ENCODE assay signal across 2 cellular contexts in the genomic region with DNA sequence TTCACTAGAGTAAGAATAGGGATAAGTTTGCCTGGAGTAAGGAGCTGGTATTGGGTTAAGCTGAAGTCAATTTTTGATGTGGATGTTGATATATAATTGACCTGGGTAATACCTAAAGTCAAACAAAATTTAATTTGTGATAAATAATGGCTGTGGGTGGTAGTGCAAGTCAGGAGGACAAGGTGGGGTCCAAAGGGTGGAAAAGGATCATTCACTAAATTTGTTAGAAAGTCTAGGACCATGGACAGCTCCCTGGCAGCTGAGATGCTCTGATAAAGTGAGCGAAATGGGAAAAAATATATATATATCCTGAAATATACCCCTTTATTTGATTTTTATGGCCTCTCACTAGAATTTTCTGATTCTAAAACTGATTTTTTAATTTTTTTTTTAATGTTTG.
A peak's percentile ranks its signal among the peaks of the same experiment; 100 is the strongest.
TF ChIP-seq lines count a peak whose summit lies in the region.

No MANE protein-coding gene starts in this region.

TF ChIP-seq in SK-N-SH, 30 proteins besides CTCF, POLR2A, EP300 and RAD21 (continued from another document):
- TF ChIP-seq, protein P1, sequence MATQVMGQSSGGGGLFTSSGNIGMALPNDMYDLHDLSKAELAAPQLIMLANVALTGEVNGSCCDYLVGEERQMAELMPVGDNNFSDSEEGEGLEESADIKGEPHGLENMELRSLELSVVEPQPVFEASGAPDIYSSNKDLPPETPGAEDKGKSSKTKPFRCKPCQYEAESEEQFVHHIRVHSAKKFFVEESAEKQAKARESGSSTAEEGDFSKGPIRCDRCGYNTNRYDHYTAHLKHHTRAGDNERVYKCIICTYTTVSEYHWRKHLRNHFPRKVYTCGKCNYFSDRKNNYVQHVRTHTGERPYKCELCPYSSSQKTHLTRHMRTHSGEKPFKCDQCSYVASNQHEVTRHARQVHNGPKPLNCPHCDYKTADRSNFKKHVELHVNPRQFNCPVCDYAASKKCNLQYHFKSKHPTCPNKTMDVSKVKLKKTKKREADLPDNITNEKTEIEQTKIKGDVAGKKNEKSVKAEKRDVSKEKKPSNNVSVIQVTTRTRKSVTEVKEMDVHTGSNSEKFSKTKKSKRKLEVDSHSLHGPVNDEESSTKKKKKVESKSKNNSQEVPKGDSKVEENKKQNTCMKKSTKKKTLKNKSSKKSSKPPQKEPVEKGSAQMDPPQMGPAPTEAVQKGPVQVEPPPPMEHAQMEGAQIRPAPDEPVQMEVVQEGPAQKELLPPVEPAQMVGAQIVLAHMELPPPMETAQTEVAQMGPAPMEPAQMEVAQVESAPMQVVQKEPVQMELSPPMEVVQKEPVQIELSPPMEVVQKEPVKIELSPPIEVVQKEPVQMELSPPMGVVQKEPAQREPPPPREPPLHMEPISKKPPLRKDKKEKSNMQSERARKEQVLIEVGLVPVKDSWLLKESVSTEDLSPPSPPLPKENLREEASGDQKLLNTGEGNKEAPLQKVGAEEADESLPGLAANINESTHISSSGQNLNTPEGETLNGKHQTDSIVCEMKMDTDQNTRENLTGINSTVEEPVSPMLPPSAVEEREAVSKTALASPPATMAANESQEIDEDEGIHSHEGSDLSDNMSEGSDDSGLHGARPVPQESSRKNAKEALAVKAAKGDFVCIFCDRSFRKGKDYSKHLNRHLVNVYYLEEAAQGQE (IDR thresholded peaks at IDR 0.05; ENCODE audit: low read depth, low read length) = peak; percentile 97

TF ChIP-seq in SK-N-SH treated with all-trans-retinoic acid at 6 μM for 48 hours, 23 proteins besides CTCF, POLR2A, EP300 and RAD21 (continued from another document):
- TF ChIP-seq, protein P2, sequence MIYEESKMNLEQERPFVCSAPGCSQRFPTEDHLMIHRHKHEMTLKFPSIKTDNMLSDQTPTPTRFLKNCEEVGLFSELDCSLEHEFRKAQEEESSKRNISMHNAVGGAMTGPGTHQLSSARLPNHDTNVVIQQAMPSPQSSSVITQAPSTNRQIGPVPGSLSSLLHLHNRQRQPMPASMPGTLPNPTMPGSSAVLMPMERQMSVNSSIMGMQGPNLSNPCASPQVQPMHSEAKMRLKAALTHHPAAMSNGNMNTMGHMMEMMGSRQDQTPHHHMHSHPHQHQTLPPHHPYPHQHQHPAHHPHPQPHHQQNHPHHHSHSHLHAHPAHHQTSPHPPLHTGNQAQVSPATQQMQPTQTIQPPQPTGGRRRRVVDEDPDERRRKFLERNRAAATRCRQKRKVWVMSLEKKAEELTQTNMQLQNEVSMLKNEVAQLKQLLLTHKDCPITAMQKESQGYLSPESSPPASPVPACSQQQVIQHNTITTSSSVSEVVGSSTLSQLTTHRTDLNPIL (CRISPR knock-in tag; IDR thresholded peaks at IDR 0.05; ENCODE audit: low read depth) = no peak
- no peak for TF ChIP-seq ZNF8 (CRISPR knock-in tag; IDR thresholded peaks at IDR 0.05)
- TF ChIP-seq, protein P3, sequence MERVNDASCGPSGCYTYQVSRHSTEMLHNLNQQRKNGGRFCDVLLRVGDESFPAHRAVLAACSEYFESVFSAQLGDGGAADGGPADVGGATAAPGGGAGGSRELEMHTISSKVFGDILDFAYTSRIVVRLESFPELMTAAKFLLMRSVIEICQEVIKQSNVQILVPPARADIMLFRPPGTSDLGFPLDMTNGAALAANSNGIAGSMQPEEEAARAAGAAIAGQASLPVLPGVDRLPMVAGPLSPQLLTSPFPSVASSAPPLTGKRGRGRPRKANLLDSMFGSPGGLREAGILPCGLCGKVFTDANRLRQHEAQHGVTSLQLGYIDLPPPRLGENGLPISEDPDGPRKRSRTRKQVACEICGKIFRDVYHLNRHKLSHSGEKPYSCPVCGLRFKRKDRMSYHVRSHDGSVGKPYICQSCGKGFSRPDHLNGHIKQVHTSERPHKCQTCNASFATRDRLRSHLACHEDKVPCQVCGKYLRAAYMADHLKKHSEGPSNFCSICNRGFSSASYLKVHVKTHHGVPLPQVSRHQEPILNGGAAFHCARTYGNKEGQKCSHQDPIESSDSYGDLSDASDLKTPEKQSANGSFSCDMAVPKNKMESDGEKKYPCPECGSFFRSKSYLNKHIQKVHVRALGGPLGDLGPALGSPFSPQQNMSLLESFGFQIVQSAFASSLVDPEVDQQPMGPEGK (CRISPR knock-in tag; IDR thresholded peaks at IDR 0.05; ENCODE audit: borderline replicate concordance) = no peak
- TF ChIP-seq, protein P4, sequence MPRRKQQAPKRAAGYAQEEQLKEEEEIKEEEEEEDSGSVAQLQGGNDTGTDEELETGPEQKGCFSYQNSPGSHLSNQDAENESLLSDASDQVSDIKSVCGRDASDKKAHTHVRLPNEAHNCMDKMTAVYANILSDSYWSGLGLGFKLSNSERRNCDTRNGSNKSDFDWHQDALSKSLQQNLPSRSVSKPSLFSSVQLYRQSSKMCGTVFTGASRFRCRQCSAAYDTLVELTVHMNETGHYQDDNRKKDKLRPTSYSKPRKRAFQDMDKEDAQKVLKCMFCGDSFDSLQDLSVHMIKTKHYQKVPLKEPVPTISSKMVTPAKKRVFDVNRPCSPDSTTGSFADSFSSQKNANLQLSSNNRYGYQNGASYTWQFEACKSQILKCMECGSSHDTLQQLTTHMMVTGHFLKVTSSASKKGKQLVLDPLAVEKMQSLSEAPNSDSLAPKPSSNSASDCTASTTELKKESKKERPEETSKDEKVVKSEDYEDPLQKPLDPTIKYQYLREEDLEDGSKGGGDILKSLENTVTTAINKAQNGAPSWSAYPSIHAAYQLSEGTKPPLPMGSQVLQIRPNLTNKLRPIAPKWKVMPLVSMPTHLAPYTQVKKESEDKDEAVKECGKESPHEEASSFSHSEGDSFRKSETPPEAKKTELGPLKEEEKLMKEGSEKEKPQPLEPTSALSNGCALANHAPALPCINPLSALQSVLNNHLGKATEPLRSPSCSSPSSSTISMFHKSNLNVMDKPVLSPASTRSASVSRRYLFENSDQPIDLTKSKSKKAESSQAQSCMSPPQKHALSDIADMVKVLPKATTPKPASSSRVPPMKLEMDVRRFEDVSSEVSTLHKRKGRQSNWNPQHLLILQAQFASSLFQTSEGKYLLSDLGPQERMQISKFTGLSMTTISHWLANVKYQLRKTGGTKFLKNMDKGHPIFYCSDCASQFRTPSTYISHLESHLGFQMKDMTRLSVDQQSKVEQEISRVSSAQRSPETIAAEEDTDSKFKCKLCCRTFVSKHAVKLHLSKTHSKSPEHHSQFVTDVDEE (CRISPR knock-in tag; IDR thresholded peaks at IDR 0.05) = no peak
- TF ChIP-seq PPARA (CRISPR knock-in tag; IDR thresholded peaks at IDR 0.05; ENCODE audit: borderline replicate concordance) = no peak
- no peak for TF ChIP-seq ZFP30 (CRISPR knock-in tag; IDR thresholded peaks at IDR 0.05)
